9 cellular contexts compared by ENCODE assay signal in genomic region chr3:195271116-195271858, GRCh38. TPM values are rescaled to one million over a fixed set of nuclear protein-coding genes. Genes with fewer than 3 reads are reported as not detected.
DNase-seq lines count a peak whose midpoint lies in the region; ATAC-seq, FAIRE-seq and TF ChIP-seq lines count a peak whose summit lies in the region.
"Had no signal": no experiment of that assay in that cellular context is flagged by ENCODE, and none has a peak within 500 bp of the region (broad histone marks: within the 10 kb centered on the region; RNA-seq: fewer than 3 reads in every experiment).

TSS of gene XXYLT1 (minus strand) at chr3:195271159. CDS start at chr3:195271058, 101 bp downstream.

- CTCF ChIA-PET in BJ (lab: Yijun Ruan, JAX) = interaction anchor here (0.5 to 8.7 kb wide), 39 partner anchors 9 to 599 kb away, joined by 3 to 160 read pairs (median 4); partner anchors contain the start of genes ACAP2 and LSG1
- CTCF ChIA-PET in activated CD4-positive, alpha-beta T cell treated with anti-CD3 and anti-CD28 coated beads for 36 hours (lab: Charles Lee) = interaction anchor here (0.5 to 6.6 kb wide), 44 partner anchors 9 to 1268 kb away, joined by 3 to 113 read pairs (median 4); partner anchors contain the start of genes ACAP2, LSG1 and PPP1R2

- no peaks in the 10 kb centered on the region for H3K27me3 Mint-ChIP-seq in activated CD4-positive, alpha-beta T cell treated with anti-CD3 and anti-CD28 coated beads for 36 hours

- peak; percentile 85 for ATAC-seq in HG03439 (IDR thresholded peaks at IDR 0.05; ENCODE audit: unreplicated experiment)
- ATAC-seq in activated CD4-positive, alpha-beta T cell treated with anti-CD3 and anti-CD28 coated beads for 36 hours = peak; percentile 86

- H3K4me3 Mint-ChIP-seq in activated CD4-positive, alpha-beta T cell treated with anti-CD3 and anti-CD28 coated beads for 36 hours = peak within 1 kb of the TSS; percentile 84

- intact Hi-C loops in activated CD4-positive, alpha-beta T cell treated with anti-CD3 and anti-CD28 coated beads for 36 hours (cut with DNase I, micrococcal nuclease) = loop anchor here (1.0 to 10.0 kb wide), 12 partner anchors 171 to 636 kb away; partner anchors contain the start of genes ACAP2 (in 1 of the 2), LSG1 (in 1 of the 2) and PPP1R2 (in 1 of the 2)

- TF ChIP-seq CTCF in BJ (IDR thresholded peaks at IDR 0.05; ENCODE audit: insufficient read depth, low read depth, low read length) = peak; percentile 81

- peaks cover 2% of the 10 kb centered on the region; the same call in 1 of the 2 replicates for H3K36me3 ChIP-seq in BJ (ENCODE audit: control insufficient read depth, insufficient read depth, low read length)

- H3K27ac ChIP-seq in cingulate gyrus (ENCODE audit: low read depth, low read length) (peak within 1 kb of the TSS; percentile 81), layer of hippocampus (ENCODE audit: low read depth, low read length) (peak within 1 kb of the TSS; percentile 82)

- H3K36me3 Mint-ChIP-seq in activated CD4-positive, alpha-beta T cell treated with anti-CD3 and anti-CD28 coated beads for 36 hours (ENCODE audit: low read depth) = peaks cover 2% of the 10 kb centered on the region

- peak within 1 kb of the TSS; percentile 87 for H3K27ac Mint-ChIP-seq in activated CD4-positive, alpha-beta T cell treated with anti-CD3 and anti-CD28 coated beads for 36 hours

- peak within 1 kb of the TSS; percentile 91 for H3K4me3 ChIP-seq in BJ (ENCODE audit: low read depth, low read length)

- POLR2A ChIA-PET in BJ (lab: Charles Lee) = no interaction called here
- POLR2A ChIA-PET in activated CD4-positive, alpha-beta T cell treated with anti-CD3 and anti-CD28 coated beads for 36 hours (lab: Charles Lee) = interaction anchor here (0.5 to 2.5 kb wide), 6 partner anchors 170 to 585 kb away, joined by 3 to 8 read pairs (median 7); partner anchors contain the start of genes ACAP2, FAM43A and PPP1R2

- H3K4me1 Mint-ChIP-seq in activated CD4-positive, alpha-beta T cell treated with anti-CD3 and anti-CD28 coated beads for 36 hours = peaks cover 17% of the 10 kb centered on the region

- DNase-seq in BJ (ENCODE audit: low read depth) (peak; percentile 30), GM19239 (ENCODE audit: insufficient read length, low spot score) (peak; percentile 79), NCI-H460 (ENCODE audit: extremely low read depth, low read depth) (peak; percentile 77)
- peak; percentile 96 for DNase-seq in activated CD4-positive, alpha-beta T cell treated with anti-CD3 and anti-CD28 coated beads for 36 hours
- DNase-seq in stimulated activated CD4-positive, alpha-beta T cell treated with anti-CD3 and anti-CD28 coated beads, Interleukin-1b, Interleukin-23, amount 100 ng/mL, for 24 hours (ENCODE audit: low read depth in 4 of 4, low spot score in 1 of 4) = peak; percentile 74 to 88 (median 84)

- peak; percentile 91 for FAIRE-seq in GM19239 (lab: Jason Lieb, UNC)
- FAIRE-seq: colon had no signal

- H3K27me3 ChIP-seq in BJ (ENCODE audit: control insufficient read depth, insufficient read depth, low read length) = no peaks in the 10 kb centered on the region
- no peaks in the 10 kb centered on the region for H3K27me3 ChIP-seq in layer of hippocampus (ENCODE audit: control insufficient read depth, insufficient read depth, low read length)

- no peaks in the 10 kb centered on the region for H3K9me3 Mint-ChIP-seq in activated CD4-positive, alpha-beta T cell treated with anti-CD3 and anti-CD28 coated beads for 36 hours (ENCODE audit: low read depth)

RNA-seq across cellular contexts. Expression of gene XXYLT1, which starts in this region (rescaled TPM):
- polyA plus RNA-seq in BJ (2011; rRNA removed) = 24.4 and 33.5 TPM in 2 replicates
- 14.5 and 17.7 TPM in 2 replicates for polyA minus RNA-seq in BJ (2011; rRNA and poly(A)+ RNA removed)
- 9.2 and 9.3 TPM in 2 replicates for total RNA-seq in NCI-H460 (2014; rRNA removed; shearing (Covaris generic))
- 16.4 and 16.6 TPM in 2 replicates for polyA plus RNA-seq in NCI-H460 (2014; cell fraction: nucleus; rRNA removed)
- total RNA-seq in activated CD4-positive, alpha-beta T cell treated with anti-CD3 and anti-CD28 coated beads for 36 hours = 1 to 10 TPM; 5.4 to 5.7 TPM

Comparison
In these comparisons a context has a peak if more than half of its experiments do, and no peak if none do; other contexts are left out.
1. Peak in every context shown above with its lines: DNase-seq, ATAC-seq, H3K4me3 ChIP-seq and H3K27ac ChIP-seq.
2. DNase-seq: peak in every context shown above with its lines; median percentile 96 in activated CD4-positive, alpha-beta T cell treated with anti-CD3 and anti-CD28 coated beads for 36 hours; 84 in stimulated activated CD4-positive, alpha-beta T cell treated with anti-CD3 and anti-CD28 coated beads, Interleukin-1b, Interleukin-23, amount 100 ng/mL, for 24 hours; 79 in GM19239; 77 in NCI-H460; 30 in BJ.